ENCODE assay signal across 8 cellular contexts in the genomic region with DNA sequence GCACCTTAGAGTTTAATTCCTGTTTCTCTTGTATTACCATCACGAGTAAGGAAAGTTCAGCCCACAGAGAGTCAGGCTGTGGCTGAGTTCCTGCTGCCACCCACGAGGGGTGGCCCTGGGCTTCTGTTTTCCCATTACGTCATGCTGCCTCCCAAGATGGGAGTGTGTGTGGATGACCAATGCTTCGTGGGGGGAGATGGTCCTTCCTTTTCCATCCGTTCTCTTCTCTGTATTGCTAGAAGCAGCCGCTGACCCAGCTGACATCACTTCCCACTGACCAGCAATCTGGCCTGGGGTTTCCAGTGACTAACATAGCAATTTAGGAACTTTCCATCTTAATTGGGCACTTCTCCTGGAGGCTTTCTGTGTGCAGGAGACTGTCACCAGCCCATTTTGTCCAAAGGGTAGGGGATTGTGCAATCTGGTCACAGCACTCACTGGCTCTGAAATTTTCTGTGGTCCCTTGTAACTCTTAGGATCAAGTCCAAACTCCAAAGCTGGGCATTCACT. TPM values are rescaled to one million over a fixed set of nuclear protein-coding genes. Genes with fewer than 3 reads are reported as not detected.
DNase-seq lines count a peak whose midpoint lies in the region; ATAC-seq and TF ChIP-seq lines count a peak whose summit lies in the region.

No MANE protein-coding gene starts in this region.

- no peaks in the 10 kb centered on the region for H3K27me3 ChIP-seq in OCI-LY1 (ENCODE audit: insufficient read depth, low read length)

- H3K36me3 Mint-ChIP-seq in nephron progenitor cell (ENCODE audit: low read depth) = peaks cover under 1% of the 10 kb centered on the region

- H3K9ac ChIP-seq in OCI-LY1 (ENCODE audit: low read length) = no peak overlapping the region

- no peaks in the 10 kb centered on the region for H3K9me2 ChIP-seq in OCI-LY1 (ENCODE audit: low read depth, low read length)

- peaks cover 4% of the 10 kb centered on the region for H3K4me1 Mint-ChIP-seq in nephron progenitor cell

- peak; percentile 98 for DNase-seq in EH (ENCODE audit: low read depth)
- DNase-seq in nephron progenitor cell = no peak
- no peak for DNase-seq in NCI-H1092 (lab: John Stamatoyannopoulos, UW)
- no peak for DNase-seq in NCI-H187 (lab: John Stamatoyannopoulos, UW)

- peak overlapping the region; percentile 39 for H3K27ac Mint-ChIP-seq in nephron progenitor cell

- no peak overlapping the region for H2AFZ ChIP-seq in OCI-LY1 (ENCODE audit: low read length)

- peaks cover 21% of the 10 kb centered on the region for H3K9me3 Mint-ChIP-seq in nephron progenitor cell

- peaks cover 20% of the 10 kb centered on the region; the same call in 1 of the 2 replicates for H3K36me3 ChIP-seq in OCI-LY1 (ENCODE audit: insufficient read depth, low read length)

- H3K4me1 ChIP-seq in OCI-LY1 (ENCODE audit: insufficient read depth, low read length, severe bottlenecking) = peaks cover 61% of the 10 kb centered on the region

- H3K9me3 ChIP-seq in OCI-LY1 (ENCODE audit: low read length) = no peaks in the 10 kb centered on the region

- H3K4me3 Mint-ChIP-seq in nephron progenitor cell = no peak overlapping the region

- H3K27me3 Mint-ChIP-seq in nephron progenitor cell (ENCODE audit: low read depth, poor library complexity) = peaks cover 26% of the 10 kb centered on the region

- 0 out of 2 replicates have a peak, but pooled peaks cover 3% of the 10 kb centered on the region for H3F3A ChIP-seq in OCI-LY1 (ENCODE audit: insufficient read depth, low read length)

- no peaks in the 10 kb centered on the region for H3K79me2 ChIP-seq in OCI-LY1 (ENCODE audit: insufficient read depth, low read length)

- no peaks in the 10 kb centered on the region for H4K20me1 ChIP-seq in OCI-LY1 (ENCODE audit: insufficient read depth, low read length)

- peak overlapping the region; percentile 95 for H3K27ac ChIP-seq in OCI-LY1 (ENCODE audit: low read depth, low read length, poor library complexity, severe bottlenecking)

- TF ChIP-seq CTCF in OCI-LY1 (IDR thresholded peaks at IDR 0.05; ENCODE audit: low read length) (no peak), nephron progenitor cell (IDR thresholded peaks at IDR 0.05) (no peak)

- H3K4me3 ChIP-seq in OCI-LY1 (ENCODE audit: low read depth, low read length, poor library complexity, severe bottlenecking) = no peak overlapping the region

- ATAC-seq in esophagus mucosa (peak; percentile 60), GM21576 (IDR thresholded peaks at IDR 0.05; ENCODE audit: unreplicated experiment) (no peak), GM21717 (IDR thresholded peaks at IDR 0.05; ENCODE audit: unreplicated experiment) (no peak)

- H3K4me2 ChIP-seq in OCI-LY1 (ENCODE audit: low read length) = no peak overlapping the region

RNA-seq across cellular contexts. Expression of gene IRAK2, which starts 9.3 kb away (rescaled TPM):
- 6.0 TPM for total RNA-seq in esophagus mucosa

RNA-seq across cellular contexts. Expression of gene VHL, which starts 32.4 kb away (rescaled TPM):
- total RNA-seq in esophagus mucosa = 22.0 TPM

RNA-seq across cellular contexts. Expression of gene BRK1, which starts 58.5 kb away (rescaled TPM):
- 108 TPM for total RNA-seq in esophagus mucosa
